In genomic region chr12:124566181-124567034, GRCh38 we compare ENCODE assay signal across 8 cellular contexts. TPM values are rescaled to one million over a fixed set of nuclear protein-coding genes. Genes with fewer than 3 reads are reported as not detected.
DNase-seq lines count a peak whose midpoint lies in the region; ATAC-seq and TF ChIP-seq lines count a peak whose summit lies in the region.

No MANE protein-coding gene starts in this region.

- peak overlapping the region; percentile 92 for H3K4me3 ChIP-seq in LNCaP clone FGC (ENCODE audit: low read depth, low read length)
- peak overlapping the region; percentile 81 to 99 (median 96) for H3K4me3 ChIP-seq in heart right ventricle
- peak overlapping the region; percentile 97 for H3K4me3 ChIP-seq in urinary bladder (ENCODE audit: low read depth, low read length)

- H3K27ac ChIP-seq in heart right ventricle = peak overlapping the region; percentile 96 to 100 (median 99)
- H3K27ac ChIP-seq in urinary bladder (ENCODE audit: low read depth) = peak overlapping the region; percentile 93

- H3K9me3 ChIP-seq in ES-I3 (ENCODE audit: control insufficient read depth, insufficient read depth, low read length) (no peaks in the 10 kb centered on the region), heart right ventricle (no peaks in the 10 kb centered on the region)

- TF ChIP-seq CTCF in LNCaP clone FGC (IDR thresholded peaks at IDR 0.05; ENCODE audit: control insufficient read depth, extremely low read depth, insufficient read depth) (no peak), heart right ventricle (IDR thresholded peaks at IDR 0.05) (peak in 3 of 9 donors; percentile 9 to 34 (median 26))

- H3K9ac ChIP-seq in ES-I3 (ENCODE audit: low read depth, low read length) = peak overlapping the region; percentile 83

- DNase-seq in GOT3 (lab: John Stamatoyannopoulos, UW) (peak; percentile 30), LNCaP clone FGC (ENCODE audit: low read depth) (no peak), T follicular helper cell (ENCODE audit: low read depth) (peak; percentile 50), amniotic epithelial cell (ENCODE audit: low read depth) (peak; percentile 69), heart right ventricle (peak; percentile 88 to 90), pons (ENCODE audit: low spot score) (peak; percentile 87)

- peaks cover 34% of the 10 kb centered on the region for H3K4me1 ChIP-seq in ES-I3 (ENCODE audit: insufficient read depth, low read length)
- H3K4me1 ChIP-seq in heart right ventricle = peaks cover 21 to 71% (median 61%) of the 10 kb centered on the region in 9 donors
- H3K4me1 ChIP-seq in urinary bladder (ENCODE audit: insufficient read depth) = peaks cover 5% of the 10 kb centered on the region

- no peaks in the 10 kb centered on the region for H3K27me3 ChIP-seq in heart right ventricle

- H3K36me3 ChIP-seq in ES-I3 (ENCODE audit: insufficient read depth, low read length) (no peaks in the 10 kb centered on the region), heart right ventricle (peaks cover 0 to 8% (median 0%) of the 10 kb centered on the region in 9 donors), urinary bladder (ENCODE audit: insufficient read depth) (no peaks in the 10 kb centered on the region)

- 0% methylated on average over 56 to 59 of the region's 59 CpGs for WGBS in heart right ventricle, 2 donors
- WGBS in urinary bladder = under 1% methylated on average over 59 of the region's 59 CpGs

- peak; percentile 64 to 83 (median 76) for ATAC-seq in heart right ventricle

- intact Hi-C loops in heart right ventricle (cut with DNase I) = loop anchor here (2.0 to 10.0 kb wide), 19 partner anchors 48 to 512 kb away; no protein-coding TSS in a partner anchor

RNA-seq across cellular contexts. Expression of gene NCOR2, which starts 1.0 kb away (rescaled TPM):
- total RNA-seq in heart right ventricle (100 to 1,000 TPM; 118 to 200 (median 136) TPM), urinary bladder (46.8 TPM)
- polyA plus RNA-seq in heart right ventricle (10 to 100 TPM; 46.9 to 74.0 TPM), urinary bladder (105 TPM)
